ENCODE assay signal across 8 cellular contexts in genomic region chr1:87684194-87684593, GRCh38.
DNase-seq lines count a peak whose midpoint lies in the region; ATAC-seq and TF ChIP-seq lines count a peak whose summit lies in the region.

No MANE protein-coding gene starts in this region.

- H3K27me3 ChIP-seq in esophagus muscularis mucosa = no peaks in the 10 kb centered on the region

- H3K9me3 ChIP-seq in esophagus muscularis mucosa = peaks cover 0 to 1% (median 0%) of the 10 kb centered on the region in 4 donors

- TF ChIP-seq POLR2A in esophagus muscularis mucosa (IDR thresholded peaks at IDR 0.05; ENCODE audit: low read depth) = no peak

- WGBS in esophagus muscularis mucosa = 69% methylated on average over 14 of the region's 14 CpGs

- H3K36me3 Mint-ChIP-seq in nephron (ENCODE audit: low read depth) = no peaks in the 10 kb centered on the region

- H3K27ac Mint-ChIP-seq in nephron = peak overlapping the region; percentile 86 to 99 (median 95)

- intact Hi-C loops in esophagus muscularis mucosa (cut with DNase I) = no loop called here

- H3K4me1 ChIP-seq in esophagus muscularis mucosa = peaks cover 4 to 18% (median 8%) of the 10 kb centered on the region in 4 donors

- ATAC-seq in GM21723 (IDR thresholded peaks at IDR 0.05; ENCODE audit: unreplicated experiment) = no peak

- no peaks in the 10 kb centered on the region for H3K27me3 Mint-ChIP-seq in nephron (ENCODE audit: low read depth)

- peak overlapping the region; percentile 44 to 55 (median 48) for H3K4me3 ChIP-seq in esophagus muscularis mucosa

- H3K36me3 ChIP-seq in esophagus muscularis mucosa = no peaks in the 10 kb centered on the region

- H3K4me3 Mint-ChIP-seq in nephron = peak overlapping the region; percentile 76 to 84 (median 80)

- DNase-seq in DMS53 treated with DMSO at 0.1 percent for 48 hours (lab: John Stamatoyannopoulos, UW; ENCODE audit: unreplicated experiment) (peak; percentile 35), NCI-H345 treated with DMSO at 0.1 percent for 48 hours (lab: John Stamatoyannopoulos, UW; ENCODE audit: unreplicated experiment) (peak; percentile 26), esophagus muscularis mucosa (ENCODE audit: extremely low spot score) (no peak), D341Med (ENCODE audit: low spot score) (no peak), HUDEP-2 (lab: John Stamatoyannopoulos, UW; ENCODE audit: unreplicated experiment in 76 of 76) (no peak)
- DNase-seq in stimulated activated CD4-positive, alpha-beta T cell treated with anti-CD3 and anti-CD28 coated beads, Interleukin-1b, Interleukin-23, amount 100 ng/mL, for 48 hours = no peak

- no peak for TF ChIP-seq EP300 in esophagus muscularis mucosa (IDR thresholded peaks at IDR 0.05)

- H3K27ac ChIP-seq in esophagus muscularis mucosa (replicated peaks in 1 of 4) = peak overlapping the region in 3 of 4 donors; percentile 27 to 63 (median 48)

- TF ChIP-seq CTCF in esophagus muscularis mucosa (IDR thresholded peaks at IDR 0.05) (no peak), nephron (IDR thresholded peaks at IDR 0.05; ENCODE audit: unreplicated experiment in 3 of 3) (no peak)

- H3K9me3 Mint-ChIP-seq in nephron = no peaks in the 10 kb centered on the region

- H3K4me1 Mint-ChIP-seq in nephron = peaks cover 41% of the 10 kb centered on the region

Comparison
In these comparisons a context has a peak if more than half of its experiments do, and no peak if none do; other contexts are left out.
1. DNase-seq: peak in DMS53 treated with DMSO at 0.1 percent for 48 hours (single experiment) and NCI-H345 treated with DMSO at 0.1 percent for 48 hours (single experiment); none in esophagus muscularis mucosa (single experiment), stimulated activated CD4-positive, alpha-beta T cell treated with anti-CD3 and anti-CD28 coated beads, Interleukin-1b, Interleukin-23, amount 100 ng/mL, for 48 hours (single experiment), D341Med (single experiment) and HUDEP-2 (0 of 76).